ENCODE assay signal across 1 cellular context in the genomic region with DNA sequence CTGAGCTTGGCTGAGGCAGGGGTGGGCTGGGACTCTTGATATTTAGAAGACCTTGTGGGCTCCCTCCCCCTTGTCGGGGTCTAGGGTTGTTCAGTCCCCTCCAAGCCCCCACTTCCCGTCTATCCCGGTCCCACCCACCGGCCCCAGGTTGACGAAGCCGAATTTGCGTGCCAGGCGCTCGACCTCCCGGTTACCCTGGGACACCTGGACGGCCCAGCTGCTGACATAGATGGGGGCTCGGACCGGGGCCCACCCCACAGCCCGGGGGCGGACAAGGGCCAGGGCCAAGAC.
TF ChIP-seq lines count a peak whose summit lies in the region.

No MANE protein-coding gene starts in this region.

TF ChIP-seq in K562, 482 proteins besides CTCF, POLR2A, EP300 and RAD21:
- no peak for TF ChIP-seq HEY1 (CRISPR knock-in tag; IDR thresholded peaks at IDR 0.05; ENCODE audit: borderline replicate concordance)
- TF ChIP-seq GATAD2B (IDR thresholded peaks at IDR 0.05; ENCODE audit: borderline replicate concordance), result peak; percentile 37; the same call in 1 of the 2 replicates
- TF ChIP-seq PHF8 (IDR thresholded peaks at IDR 0.05; ENCODE audit: borderline replicate concordance, low read length), result peak; percentile 71; the same call in 1 of the 2 replicates
- TF ChIP-seq, protein P1, sequence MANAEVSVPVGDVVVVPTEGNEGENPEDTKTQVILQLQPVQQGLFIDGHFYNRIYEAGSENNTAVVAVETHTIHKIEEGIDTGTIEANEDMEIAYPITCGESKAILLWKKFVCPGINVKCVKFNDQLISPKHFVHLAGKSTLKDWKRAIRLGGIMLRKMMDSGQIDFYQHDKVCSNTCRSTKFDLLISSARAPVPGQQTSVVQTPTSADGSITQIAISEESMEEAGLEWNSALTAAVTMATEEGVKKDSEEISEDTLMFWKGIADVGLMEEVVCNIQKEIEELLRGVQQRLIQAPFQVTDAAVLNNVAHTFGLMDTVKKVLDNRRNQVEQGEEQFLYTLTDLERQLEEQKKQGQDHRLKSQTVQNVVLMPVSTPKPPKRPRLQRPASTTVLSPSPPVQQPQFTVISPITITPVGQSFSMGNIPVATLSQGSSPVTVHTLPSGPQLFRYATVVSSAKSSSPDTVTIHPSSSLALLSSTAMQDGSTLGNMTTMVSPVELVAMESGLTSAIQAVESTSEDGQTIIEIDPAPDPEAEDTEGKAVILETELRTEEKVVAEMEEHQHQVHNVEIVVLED (CRISPR knock-in tag; IDR thresholded peaks at IDR 0.05), result no peak
- TF ChIP-seq, protein P2, sequence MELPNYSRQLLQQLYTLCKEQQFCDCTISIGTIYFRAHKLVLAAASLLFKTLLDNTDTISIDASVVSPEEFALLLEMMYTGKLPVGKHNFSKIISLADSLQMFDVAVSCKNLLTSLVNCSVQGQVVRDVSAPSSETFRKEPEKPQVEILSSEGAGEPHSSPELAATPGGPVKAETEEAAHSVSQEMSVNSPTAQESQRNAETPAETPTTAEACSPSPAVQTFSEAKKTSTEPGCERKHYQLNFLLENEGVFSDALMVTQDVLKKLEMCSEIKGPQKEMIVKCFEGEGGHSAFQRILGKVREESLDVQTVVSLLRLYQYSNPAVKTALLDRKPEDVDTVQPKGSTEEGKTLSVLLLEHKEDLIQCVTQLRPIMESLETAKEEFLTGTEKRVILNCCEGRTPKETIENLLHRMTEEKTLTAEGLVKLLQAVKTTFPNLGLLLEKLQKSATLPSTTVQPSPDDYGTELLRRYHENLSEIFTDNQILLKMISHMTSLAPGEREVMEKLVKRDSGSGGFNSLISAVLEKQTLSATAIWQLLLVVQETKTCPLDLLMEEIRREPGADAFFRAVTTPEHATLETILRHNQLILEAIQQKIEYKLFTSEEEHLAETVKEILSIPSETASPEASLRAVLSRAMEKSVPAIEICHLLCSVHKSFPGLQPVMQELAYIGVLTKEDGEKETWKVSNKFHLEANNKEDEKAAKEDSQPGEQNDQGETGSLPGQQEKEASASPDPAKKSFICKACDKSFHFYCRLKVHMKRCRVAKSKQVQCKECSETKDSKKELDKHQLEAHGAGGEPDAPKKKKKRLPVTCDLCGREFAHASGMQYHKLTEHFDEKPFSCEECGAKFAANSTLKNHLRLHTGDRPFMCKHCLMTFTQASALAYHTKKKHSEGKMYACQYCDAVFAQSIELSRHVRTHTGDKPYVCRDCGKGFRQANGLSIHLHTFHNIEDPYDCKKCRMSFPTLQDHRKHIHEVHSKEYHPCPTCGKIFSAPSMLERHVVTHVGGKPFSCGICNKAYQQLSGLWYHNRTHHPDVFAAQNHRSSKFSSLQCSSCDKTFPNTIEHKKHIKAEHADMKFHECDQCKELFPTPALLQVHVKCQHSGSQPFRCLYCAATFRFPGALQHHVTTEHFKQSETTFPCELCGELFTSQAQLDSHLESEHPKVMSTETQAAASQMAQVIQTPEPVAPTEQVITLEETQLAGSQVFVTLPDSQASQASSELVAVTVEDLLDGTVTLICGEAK (IDR thresholded peaks at IDR 0.05), result 0 out of 2 replicates have a peak, but pooled peaks have one; percentile 20
- TF ChIP-seq, protein P2 (CRISPR knock-in tag; IDR thresholded peaks at IDR 0.05), result no peak
- TF ChIP-seq, protein P3, sequence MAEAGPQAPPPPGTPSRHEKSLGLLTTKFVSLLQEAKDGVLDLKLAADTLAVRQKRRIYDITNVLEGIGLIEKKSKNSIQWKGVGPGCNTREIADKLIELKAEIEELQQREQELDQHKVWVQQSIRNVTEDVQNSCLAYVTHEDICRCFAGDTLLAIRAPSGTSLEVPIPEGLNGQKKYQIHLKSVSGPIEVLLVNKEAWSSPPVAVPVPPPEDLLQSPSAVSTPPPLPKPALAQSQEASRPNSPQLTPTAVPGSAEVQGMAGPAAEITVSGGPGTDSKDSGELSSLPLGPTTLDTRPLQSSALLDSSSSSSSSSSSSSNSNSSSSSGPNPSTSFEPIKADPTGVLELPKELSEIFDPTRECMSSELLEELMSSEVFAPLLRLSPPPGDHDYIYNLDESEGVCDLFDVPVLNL (CRISPR knock-in tag; IDR thresholded peaks at IDR 0.05; ENCODE audit: low read depth), result 0 out of 2 replicates have a peak, but pooled peaks have one; percentile 60
- TF ChIP-seq ZFX (CRISPR knock-in tag; IDR thresholded peaks at IDR 0.05), result peak; percentile 93
- no peak for TF ChIP-seq RFX5 (IDR thresholded peaks at IDR 0.05; ENCODE audit: low read depth, low read length)
- peak; percentile 61 for TF ChIP-seq KDM5B (IDR thresholded peaks at IDR 0.05; ENCODE audit: insufficient replicate concordance, low read depth, low read length)
- 0 out of 2 replicates have a peak, but pooled peaks have one; percentile 31 for TF ChIP-seq ZBTB1 (CRISPR knock-in tag; IDR thresholded peaks at IDR 0.05; ENCODE audit: borderline replicate concordance, low read depth)
- TF ChIP-seq ZBTB7A (IDR thresholded peaks at IDR 0.05; ENCODE audit: borderline replicate concordance, control insufficient read depth, low read depth, low read length), result peak; percentile 96
- peak; percentile 40 for TF ChIP-seq POLR2B (IDR thresholded peaks at IDR 0.05; ENCODE audit: low read depth, partially characterized antibody)
- TF ChIP-seq, protein P4, sequence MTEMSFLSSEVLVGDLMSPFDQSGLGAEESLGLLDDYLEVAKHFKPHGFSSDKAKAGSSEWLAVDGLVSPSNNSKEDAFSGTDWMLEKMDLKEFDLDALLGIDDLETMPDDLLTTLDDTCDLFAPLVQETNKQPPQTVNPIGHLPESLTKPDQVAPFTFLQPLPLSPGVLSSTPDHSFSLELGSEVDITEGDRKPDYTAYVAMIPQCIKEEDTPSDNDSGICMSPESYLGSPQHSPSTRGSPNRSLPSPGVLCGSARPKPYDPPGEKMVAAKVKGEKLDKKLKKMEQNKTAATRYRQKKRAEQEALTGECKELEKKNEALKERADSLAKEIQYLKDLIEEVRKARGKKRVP (CRISPR knock-in tag; IDR thresholded peaks at IDR 0.05), result no peak
- TF ChIP-seq SMAD1 (IDR thresholded peaks at IDR 0.05; ENCODE audit: low read depth, low read length, partially characterized antibody), result peak; percentile 24
- TF ChIP-seq, protein P5, sequence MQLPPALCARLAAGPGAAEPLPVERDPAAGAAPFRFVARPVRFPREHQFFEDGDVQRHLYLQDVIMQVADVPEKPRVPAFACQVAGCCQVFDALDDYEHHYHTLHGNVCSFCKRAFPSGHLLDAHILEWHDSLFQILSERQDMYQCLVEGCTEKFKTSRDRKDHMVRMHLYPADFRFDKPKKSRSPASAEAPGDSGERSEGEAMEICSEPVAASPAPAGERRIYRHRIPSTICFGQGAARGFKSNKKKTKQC (CRISPR knock-in tag; IDR thresholded peaks at IDR 0.05), result 0 out of 2 replicates have a peak, but pooled peaks have one; percentile 37
- TF ChIP-seq HMGN3 (IDR thresholded peaks at IDR 0.05; ENCODE audit: borderline replicate concordance, extremely low read depth, insufficient read length, low read depth, low read length), result no peak
- 0 out of 2 replicates have a peak, but pooled peaks have one; percentile 8 for TF ChIP-seq ARID1B (IDR thresholded peaks at IDR 0.05)
- peak; percentile 67 for TF ChIP-seq SUPT5H (IDR thresholded peaks at IDR 0.05)
- no peak for TF ChIP-seq DACH1 (IDR thresholded peaks at IDR 0.05; ENCODE audit: partially characterized antibody)
- peak; percentile 74 for TF ChIP-seq RBFOX2 (IDR thresholded peaks at IDR 0.05; ENCODE audit: low read depth, low read length)
- peak; percentile 53; the same call in 1 of the 2 replicates for TF ChIP-seq MTA1 (IDR thresholded peaks at IDR 0.05; ENCODE audit: borderline replicate concordance)
- TF ChIP-seq ZNF263 (CRISPR knock-in tag; IDR thresholded peaks at IDR 0.05; ENCODE audit: borderline replicate concordance), result 0 out of 2 replicates have a peak, but pooled peaks have one; percentile 17
- TF ChIP-seq MTA3 (IDR thresholded peaks at IDR 0.05; ENCODE audit: borderline replicate concordance), result 0 out of 2 replicates have a peak, but pooled peaks have one; percentile 32
- peak; percentile 78 for TF ChIP-seq POLR2G (IDR thresholded peaks at IDR 0.05; ENCODE audit: low read depth, low read length)
- TF ChIP-seq EGR1 (conservative IDR thresholded peaks at IDR 0.05), result peak; percentile 86
